In the genomic region with DNA sequence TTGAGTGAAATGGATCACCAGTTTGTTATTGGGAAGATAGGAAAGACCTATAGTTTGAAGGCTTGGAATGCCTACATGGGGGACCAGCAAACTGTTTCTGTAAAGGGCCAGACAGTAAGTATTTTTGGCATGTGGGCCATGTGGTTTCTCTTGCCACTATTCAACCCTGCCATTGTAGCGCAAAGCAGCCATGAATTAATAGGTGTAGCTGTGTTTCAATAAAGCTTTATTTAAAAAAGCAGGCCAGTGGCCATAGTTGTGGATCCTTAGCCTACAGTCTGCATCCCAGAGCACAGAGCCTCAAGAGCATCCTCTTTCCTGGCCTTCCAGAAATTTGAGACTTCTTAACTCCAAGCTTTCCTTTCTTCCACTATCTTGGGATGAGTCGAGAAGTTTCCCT, we compare ENCODE assay signal across 23 cellular contexts. TPM values are rescaled to one million over a fixed set of nuclear protein-coding genes. Genes with fewer than 3 reads are reported as not detected.
DNase-seq lines count a peak whose midpoint lies in the region; ATAC-seq, FAIRE-seq and TF ChIP-seq lines count a peak whose summit lies in the region.
"Had no signal": no experiment of that assay in that cellular context is flagged by ENCODE, and none has a peak within 500 bp of the region (broad histone marks: within the 10 kb centered on the region; RNA-seq: fewer than 3 reads in every experiment).

No MANE protein-coding gene starts in this region.

- no peak overlapping the region for H3K9ac ChIP-seq in K562 (ENCODE audit: insufficient read depth in 1 of 2, low read depth in 2 of 2, low read length in 2 of 2)
- no peak overlapping the region for H3K9ac ChIP-seq in HepG2 (ENCODE audit: insufficient read depth, low read depth, low read length)
- no peak overlapping the region for H3K9ac ChIP-seq in MM.1S (ENCODE audit: low read length)
- no peak overlapping the region for H3K9ac ChIP-seq in H9 (ENCODE audit: extremely low read depth, insufficient read length, low read length)
- H3K9ac ChIP-seq: BLaER1 treated with 17β-estradiol and CSF1 and Interleukin-3, amounts not matched to agents 10 nM and 100 nM had no signal

- DNase-seq in WTC11 (ENCODE audit: low spot score) (no peak), K562 (ENCODE audit: extremely low read depth in 1 of 4, low spot score in 3 of 4) (no peak), HepG2 (ENCODE audit: low spot score) (no peak), right lobe of liver (no peak), MM.1S (no peak), nephron progenitor cell (no peak), H9 (no peak)
- DNase-seq: AML-193; Caco-2; Calu3; CD4-positive, alpha-beta T cell; CD8-positive, alpha-beta T cell; DMS79 treated with DMSO at 0.1 percent for 48 hours; GF-D8 had no signal

- no peaks in the 10 kb centered on the region for H3K27me3 Mint-ChIP-seq in WTC11 (ENCODE audit: low read depth)
- peaks cover 11% of the 10 kb centered on the region for H3K27me3 Mint-ChIP-seq in nephron progenitor cell (ENCODE audit: low read depth, poor library complexity)
- H3K27me3 Mint-ChIP-seq in H9 (ENCODE audit: low read depth), result no peaks in the 10 kb centered on the region
- H3K27me3 Mint-ChIP-seq: B cell; CD4-positive, alpha-beta T cell had no signal

- no peak overlapping the region for H3K14ac ChIP-seq in H9 (ENCODE audit: insufficient read depth, low read length)

- CTCF ChIA-PET in WTC11 (lab: Charles Lee) (interaction anchor here (0.8 kb wide), 1 partner anchor 19 kb away, joined by 3 read pairs; no protein-coding TSS in a partner anchor), K562 (lab: Yijun Ruan, JAX; ENCODE audit: low intra/inter-chr PET ratio) (no interaction called here), HepG2 (lab: Yijun Ruan, JAX; ENCODE audit: low intra/inter-chr PET ratio, low total read pairs) (no interaction called here)

- H3K27me3 ChIP-seq in K562 (ENCODE audit: control insufficient read depth in 2 of 2, insufficient read depth in 2 of 2, low read length in 2 of 2), result peaks cover 4 to 20% of the 10 kb centered on the region in 2 experiments; a peak in 3 of 5 replicates
- H3K27me3 ChIP-seq in HepG2 (ENCODE audit: control insufficient read depth in 1 of 2, insufficient read depth in 2 of 2, low read length in 2 of 2), result no peaks in the 10 kb centered on the region
- H3K27me3 ChIP-seq in right lobe of liver, result no peaks in the 10 kb centered on the region
- H3K27me3 ChIP-seq in MM.1S (replicated peaks; ENCODE audit: insufficient read depth, low read length), result no peaks in the 10 kb centered on the region
- H3K27me3 ChIP-seq in H9 (ENCODE audit: insufficient read depth, low read length), result no peaks in the 10 kb centered on the region
- H3K27me3 ChIP-seq: BLaER1 treated with 17β-estradiol and CSF1 and Interleukin-3, amounts not matched to agents 10 nM and 100 nM had no signal

- H3K9me3 ChIP-seq in K562 (replicated peaks; ENCODE audit: control insufficient read depth, insufficient read depth, low read depth, low read length), result no peaks in the 10 kb centered on the region
- H3K9me3 ChIP-seq in HepG2 (ENCODE audit: low read length), result no peaks in the 10 kb centered on the region
- H3K9me3 ChIP-seq in right lobe of liver, result no peaks in the 10 kb centered on the region
- H3K9me3 ChIP-seq in MM.1S (replicated peaks; ENCODE audit: insufficient read depth, low read length), result no peaks in the 10 kb centered on the region
- no peaks in the 10 kb centered on the region for H3K9me3 ChIP-seq in H9 (ENCODE audit: control insufficient read depth, low read depth, low read length)
- H3K9me3 ChIP-seq: A549; BLaER1 treated with 17β-estradiol and CSF1 and Interleukin-3, amounts not matched to agents 10 nM and 100 nM; Caco-2 had no signal

- no peaks in the 10 kb centered on the region for H3K36me3 ChIP-seq in K562 (ENCODE audit: control insufficient read depth, insufficient read depth, low read length)
- peaks cover 13 to 16% of the 10 kb centered on the region in 2 experiments; a peak in 4 of 5 replicates for H3K36me3 ChIP-seq in HepG2 (replicated peaks in 1 of 2; ENCODE audit: control insufficient read depth in 1 of 2, insufficient read depth in 2 of 2, low read length in 2 of 2)
- H3K36me3 ChIP-seq in right lobe of liver, result no peaks in the 10 kb centered on the region
- H3K36me3 ChIP-seq in MM.1S (replicated peaks; ENCODE audit: insufficient read depth, low read length), result no peaks in the 10 kb centered on the region

- H3T11ph ChIP-seq in H9 (ENCODE audit: low read length), result no peak overlapping the region

- H3F3A ChIP-seq in MM.1S (ENCODE audit: insufficient read depth, low read length), result no peaks in the 10 kb centered on the region

- H3K4me3 ChIP-seq in K562, result no peak overlapping the region
- no peak overlapping the region for H3K4me3 ChIP-seq in HepG2 (replicated peaks in 1 of 3; ENCODE audit: insufficient read depth in 1 of 3, low read depth in 2 of 3, low read length in 3 of 3)
- no peak overlapping the region for H3K4me3 ChIP-seq in right lobe of liver
- H3K4me3 ChIP-seq in MM.1S (ENCODE audit: low read length), result no peak overlapping the region
- H3K4me3 ChIP-seq: A549; BLaER1 treated with 17β-estradiol and CSF1 and Interleukin-3, amounts not matched to agents 10 nM and 100 nM had no signal

- no peak overlapping the region for H4K8ac ChIP-seq in H9 (replicated peaks; ENCODE audit: insufficient read length, low read depth, low read length)

- POLR2A ChIA-PET in WTC11 (lab: Charles Lee), result interaction anchor here (0.8 kb wide), 1 partner anchor 9 kb away, joined by 3 read pairs; no protein-coding TSS in a partner anchor
- POLR2A ChIA-PET in K562 (lab: Yijun Ruan, JAX), result interaction anchor here (0.6 kb wide), 1 partner anchor 390 kb away, joined by 3 read pairs; no protein-coding TSS in a partner anchor
- POLR2A ChIA-PET in HepG2 (lab: Yijun Ruan, JAX), result no interaction called here

- no peak for TF ChIP-seq POLR2A in K562 (conservative IDR thresholded peaks at IDR 0.05)
- no peak for TF ChIP-seq POLR2A in HepG2 (IDR thresholded peaks at IDR 0.05; ENCODE audit: insufficient read depth in 1 of 2, low read depth in 2 of 2, low read length in 2 of 2)
- TF ChIP-seq POLR2A in right lobe of liver (IDR thresholded peaks at IDR 0.05), result no peak

- no peaks in the 10 kb centered on the region for H3K9me3 Mint-ChIP-seq in WTC11
- no peaks in the 10 kb centered on the region for H3K9me3 Mint-ChIP-seq in nephron progenitor cell
- no peaks in the 10 kb centered on the region for H3K9me3 Mint-ChIP-seq in H9
- H3K9me3 Mint-ChIP-seq: CD4-positive, alpha-beta T cell; CD8-positive, alpha-beta T cell had no signal

- H2BK120ac ChIP-seq in H9 (ENCODE audit: low read depth, low read length, poor library complexity, severe bottlenecking), result no peak overlapping the region

- H2BK15ac ChIP-seq in H9 (ENCODE audit: low read depth, low read length), result no peak overlapping the region

- H2AK5ac ChIP-seq in H9 (ENCODE audit: insufficient read length, low read length), result no peak overlapping the region

- no peak overlapping the region for H2BK12ac ChIP-seq in H9 (ENCODE audit: insufficient read length, low read depth, low read length)

- H3K18ac ChIP-seq in H9 (ENCODE audit: insufficient read length, low read depth, low read length), result no peak overlapping the region

- H4K20me1 ChIP-seq in K562 (replicated peaks; ENCODE audit: control insufficient read depth, insufficient read depth, low read length), result no peaks in the 10 kb centered on the region
- H4K20me1 ChIP-seq in HepG2 (ENCODE audit: insufficient read depth, low read length), result no peaks in the 10 kb centered on the region
- no peaks in the 10 kb centered on the region for H4K20me1 ChIP-seq in MM.1S (ENCODE audit: insufficient read depth, low read length)
- H4K20me1 ChIP-seq in H9 (ENCODE audit: control insufficient read depth, insufficient read depth, insufficient read length), result no peaks in the 10 kb centered on the region

- in situ Hi-C loops in K562 (cut with MboI), result no loop called here
- in situ Hi-C loops in HepG2 (cut with HindIII; ENCODE audit: extremely low pct_ligation_motif_present, low pct_unique_long_range_greater_than_20kb), result no loop called here

- no peak overlapping the region for H3K4ac ChIP-seq in H9 (ENCODE audit: low read depth, low read length)

- no peak overlapping the region for H2AFZ ChIP-seq in K562 (ENCODE audit: low read depth, low read length)
- no peak overlapping the region for H2AFZ ChIP-seq in HepG2 (ENCODE audit: low read length)
- H2AFZ ChIP-seq in MM.1S (ENCODE audit: low read length), result no peak overlapping the region
- no peak overlapping the region for H2AFZ ChIP-seq in H9 (ENCODE audit: low read length)

- H3K79me2 ChIP-seq in K562 (ENCODE audit: control insufficient read depth, insufficient read depth, low read length) (no peaks in the 10 kb centered on the region), HepG2 (ENCODE audit: insufficient read depth, low read length) (no peaks in the 10 kb centered on the region), MM.1S (ENCODE audit: low read length) (no peaks in the 10 kb centered on the region), H9 (ENCODE audit: insufficient read depth, low read length) (no peaks in the 10 kb centered on the region)

- H2BK20ac ChIP-seq in H9 (ENCODE audit: low read depth, low read length, poor library complexity, severe bottlenecking), result no peak overlapping the region

- BruUV-seq in K562 (replicated peaks; lab: Mats Ljungman, UMichigan), result no TSS peak
- BruUV-seq in HepG2 (replicated peaks; lab: Mats Ljungman, UMichigan), result no TSS peak

- no peak overlapping the region for H4K91ac ChIP-seq in H9 (ENCODE audit: insufficient read length, low read depth, low read length)

- WGBS in K562 (ENCODE audit: insufficient coverage, low coverage, missing lambda C conversion rate), result 4% methylated on average over 2 of the region's 2 CpGs
- WGBS in HepG2 (ENCODE audit: low lambda C conversion rate), result 98% methylated on average over 2 of the region's 2 CpGs
- 100% methylated on average over 2 of the region's 2 CpGs for WGBS in right lobe of liver (ENCODE audit: insufficient coverage, low coverage, low lambda C conversion rate, missing lambda C conversion rate)
- no CpG with 5 or more reads among the region's 2 CpGs for WGBS in H9 (ENCODE audit: extremely low coverage, insufficient read length, low lambda C conversion rate)

- H4K5ac ChIP-seq in H9 (ENCODE audit: insufficient read length, low read depth, low read length), result no peak overlapping the region

- FAIRE-seq in K562 (lab: Jason Lieb, UNC) (no peak), HepG2 (lab: Jason Lieb, UNC) (no peak)
- FAIRE-seq: A549, D721Med, G401.6, GM12892, GM18507 had no signal

- no peak overlapping the region for H3K56ac ChIP-seq in H9 (ENCODE audit: insufficient read length, low read depth, low read length)

- H3K27ac ChIP-seq in K562 (ENCODE audit: extremely low read depth, low read depth, low read length), result no peak overlapping the region
- H3K27ac ChIP-seq in HepG2 (ENCODE audit: extremely low read length, insufficient read depth, low read length), result no peak overlapping the region
- peak overlapping the region in 2 of 3 donors; percentile 35 to 41 for H3K27ac ChIP-seq in right lobe of liver
- H3K27ac ChIP-seq in MM.1S (ENCODE audit: low read length), result no peak overlapping the region
- H3K27ac ChIP-seq in H9 (ENCODE audit: insufficient read length, low read depth, low read length), result no peak overlapping the region
- H3K27ac ChIP-seq: 22Rv1; A549; BLaER1 treated with 17β-estradiol and CSF1 and Interleukin-3, amounts not matched to agents 10 nM and 100 nM; C4-2B had no signal

- TF ChIP-seq RAD21 in K562 (CRISPR knock-in tag; conservative IDR thresholded peaks at IDR 0.05 in 1 of 2, IDR thresholded peaks at IDR 0.05 in 1 of 2), result no peak
- no peak for TF ChIP-seq RAD21 in HepG2 (CRISPR knock-in tag; IDR thresholded peaks at IDR 0.05)

- H3K9me2 ChIP-seq in MM.1S (replicated peaks; ENCODE audit: insufficient read depth, low read length), result no peaks in the 10 kb centered on the region

- no peak for TF ChIP-seq EP300 in K562 (IDR thresholded peaks at IDR 0.05; ENCODE audit: low read length)
- no peak for TF ChIP-seq EP300 in HepG2 (IDR thresholded peaks at IDR 0.05; ENCODE audit: low read depth in 2 of 2, low read length in 2 of 2)
- TF ChIP-seq EP300 in HepG2 (CRISPR knock-in tag; IDR thresholded peaks at IDR 0.05; ENCODE audit: borderline replicate concordance), result no peak

- H3K4me3 Mint-ChIP-seq in WTC11 (no peak overlapping the region), nephron progenitor cell (no peak overlapping the region), H9 (no peak overlapping the region)
- H3K4me3 Mint-ChIP-seq: B cell; CD4-positive, alpha-beta T cell; CD8-positive, alpha-beta T cell had no signal

- H3K9me1 ChIP-seq in K562 (ENCODE audit: control insufficient read depth, insufficient read depth, low read length), result no peaks in the 10 kb centered on the region

- H3K4me2 ChIP-seq in K562 (ENCODE audit: insufficient read depth, low read length) (no peak overlapping the region), HepG2 (ENCODE audit: low read depth, low read length) (no peak overlapping the region), MM.1S (ENCODE audit: low read depth, low read length) (no peak overlapping the region), H9 (ENCODE audit: insufficient read depth, insufficient read length, low read length) (no peak overlapping the region)
- H3K4me2 ChIP-seq: A549; BLaER1 treated with 17β-estradiol and CSF1 and Interleukin-3, amounts not matched to agents 10 nM and 100 nM had no signal

- H3K79me1 ChIP-seq in H9 (ENCODE audit: insufficient read depth, low read depth, low read length, poor library complexity, severe bottlenecking), result no peaks in the 10 kb centered on the region

- TF ChIP-seq CTCF in WTC11 (IDR thresholded peaks at IDR 0.05) (no peak), K562 (IDR thresholded peaks at IDR 0.05 in 2 of 3, conservative IDR thresholded peaks at IDR 0.05 in 1 of 3; ENCODE audit: insufficient read depth in 2 of 3, low read depth in 1 of 3, low read length in 3 of 3) (no peak), HepG2 (CRISPR knock-in tag; IDR thresholded peaks at IDR 0.05) (no peak), right lobe of liver (IDR thresholded peaks at IDR 0.05) (no peak), MM.1S (IDR thresholded peaks at IDR 0.05; ENCODE audit: low read length) (no peak), nephron progenitor cell (IDR thresholded peaks at IDR 0.05) (no peak), H9 (conservative IDR thresholded peaks at IDR 0.05) (no peak)

- H3K27ac Mint-ChIP-seq in WTC11, result 0 out of 2 replicates have a peak overlapping the region, but pooled peaks have one; percentile 28
- no peak overlapping the region for H3K27ac Mint-ChIP-seq in nephron progenitor cell
- no peak overlapping the region for H3K27ac Mint-ChIP-seq in H9
- H3K27ac Mint-ChIP-seq: B cell; CD4-positive, alpha-beta T cell; CD8-positive, alpha-beta T cell had no signal

- H3K36me3 Mint-ChIP-seq in WTC11, result no peaks in the 10 kb centered on the region
- peaks cover 5% of the 10 kb centered on the region for H3K36me3 Mint-ChIP-seq in nephron progenitor cell (ENCODE audit: low read depth)
- no peaks in the 10 kb centered on the region for H3K36me3 Mint-ChIP-seq in H9 (ENCODE audit: insufficient read depth in 1 of 3, low read depth in 3 of 3)

- no peak overlapping the region for H2BK5ac ChIP-seq in H9 (ENCODE audit: insufficient read length, low read length)

- intact Hi-C loops in K562 (cut with micrococcal nuclease), result no loop called here
- intact Hi-C loops in HepG2 (cut with micrococcal nuclease; ENCODE audit: unreplicated experiment), result no loop called here
- intact Hi-C loops in right lobe of liver (cut with DNase I), result no loop called here

- 0 out of 2 replicates have a peak, but pooled peaks cover 3% of the 10 kb centered on the region for H3K4me1 Mint-ChIP-seq in WTC11
- peaks cover 18% of the 10 kb centered on the region for H3K4me1 Mint-ChIP-seq in nephron progenitor cell
- H3K4me1 Mint-ChIP-seq in H9, result peaks cover 3 to 4% of the 10 kb centered on the region in 2 experiments; a peak in 3 of 4 replicates

- H3K4me1 ChIP-seq in K562 (replicated peaks in 1 of 2; ENCODE audit: control insufficient read depth in 2 of 2, insufficient read depth in 2 of 2, low read length in 2 of 2) (no peaks in the 10 kb centered on the region), HepG2 (ENCODE audit: insufficient read depth, low read length) (peaks cover 18% of the 10 kb centered on the region), right lobe of liver (peaks cover 0 to 40% (median 16%) of the 10 kb centered on the region in 4 donors), MM.1S (ENCODE audit: low read length) (no peaks in the 10 kb centered on the region), H9 (ENCODE audit: insufficient read depth, low read length) (no peaks in the 10 kb centered on the region)
- H3K4me1 ChIP-seq: A549; BLaER1 treated with 17β-estradiol and CSF1 and Interleukin-3, amounts not matched to agents 10 nM and 100 nM; Caco-2 had no signal

- no peak overlapping the region for H3K23ac ChIP-seq in H9 (ENCODE audit: insufficient read length, low read depth, low read length)

- ATAC-seq in WTC11, result no peak
- no peak for ATAC-seq in K562
- ATAC-seq in HepG2, result no peak
- no peak for ATAC-seq in right lobe of liver
- ATAC-seq: A549; CD8-positive, alpha-beta T cell had no signal

- no peaks in the 10 kb centered on the region for H3K23me2 ChIP-seq in H9 (ENCODE audit: insufficient read length, low read depth, low read length, poor library complexity, severe bottlenecking)

RNA-seq across cellular contexts. Expression of gene ABAT, which starts 29.3 kb away (rescaled TPM):
- 4.4 to 6.6 TPM (median 5.4 TPM) in 3 replicates for total RNA-seq in WTC11 (2021)
- 1.5 and 2.6 TPM in 2 replicates for total RNA-seq in K562 (2011; cell fraction: chromatin; rRNA removed; ENCODE audit: low replicate concordance)
- 0.92 and 1.2 TPM in 2 replicates for total RNA-seq in K562 (2011; cell fraction: nucleolus; rRNA removed)
- 1.0 and 2.2 TPM in 2 replicates for total RNA-seq in K562 (2011; cell fraction: nucleoplasm; rRNA removed)
- total RNA-seq in K562 (2014; rRNA removed), result 0.05 TPM in 1 of 2 replicates, not detected in the other
- total RNA-seq in K562 (2014; rRNA removed; fragmentation: Illumina TruSeq; extraction: Trizol), result 0.06 and 0.11 TPM in 2 replicates
- 0.08 and 0.18 TPM in 2 replicates for total RNA-seq in K562 (2015; rRNA removed; fragmentation: Illumina TruSeq; extraction: Trizol)
- 0.31 and 0.49 TPM in 2 replicates for total RNA-seq in K562 (2021)
- polyA plus RNA-seq in K562 (2011; rRNA removed), result 0.18 and 0.45 TPM in 2 replicates
- polyA plus RNA-seq in K562 (2011; cell fraction: cytosol; rRNA removed), result 0.21 and 0.27 TPM in 2 replicates
- polyA plus RNA-seq in K562 (2011; cell fraction: nucleus; rRNA removed), result 0.36 and 0.88 TPM in 2 replicates
- 0.13 and 0.47 TPM in 2 replicates for polyA plus RNA-seq in K562 (2012)
- polyA plus RNA-seq in K562 (2014; fragmentation: Illumina TruSeq; extraction: Trizol), result 0.10 TPM in 1 of 2 replicates, not detected in the other
- polyA plus RNA-seq in K562 (2014; fragmentation: Nextera tagmentation; extraction: Ambion mirVana), result under 1 TPM; 0.01 to 0.04 TPM
- 0.07 and 0.20 TPM in 2 replicates for polyA plus RNA-seq in K562 (2014; rRNA removed)
- polyA minus RNA-seq in K562 (2011; rRNA and poly(A)+ RNA removed), result 0.72 TPM in 1 of 2 replicates, not detected in the other
- not detected in 2 replicates for polyA minus RNA-seq in K562 (2011; cell fraction: cytosol; rRNA and poly(A)+ RNA removed)
- polyA minus RNA-seq in K562 (2011; cell fraction: nucleus; rRNA and poly(A)+ RNA removed), result 0.13 and 0.67 TPM in 2 replicates
- total RNA-seq in HepG2 (2016; rRNA removed; fragmentation: Illumina TruSeq; extraction: Trizol), result 97.3 and 123 TPM in 2 replicates
- total RNA-seq in HepG2 (2016; cell fraction: cytosol; rRNA removed; fragmentation: Illumina TruSeq; extraction: Trizol; ENCODE audit: low read depth), result 9.7 and 10.7 TPM in 2 replicates
- total RNA-seq in HepG2 (2016; cell fraction: insoluble cytoplasmic fraction; rRNA removed; fragmentation: Illumina TruSeq; extraction: Trizol), result 100 and 112 TPM in 2 replicates
- total RNA-seq in HepG2 (2016; cell fraction: membrane; rRNA removed; fragmentation: Illumina TruSeq; extraction: Trizol), result 29.4 and 30.9 TPM in 2 replicates
- 61.8 and 69.4 TPM in 2 replicates for total RNA-seq in HepG2 (2016; cell fraction: nucleus; rRNA removed; fragmentation: Illumina TruSeq; extraction: Trizol)
- 47.6 and 55.0 TPM in 2 replicates for polyA plus RNA-seq in HepG2 (2011; rRNA removed)
- polyA plus RNA-seq in HepG2 (2011; cell fraction: cytosol; rRNA removed), result 25.4 and 34.3 TPM in 2 replicates
- polyA plus RNA-seq in HepG2 (2011; cell fraction: nucleus; rRNA removed), result 65.2 and 68.0 TPM in 2 replicates
- polyA plus RNA-seq in HepG2 (2012), result 21.6 and 22.2 TPM in 2 replicates
- 5.7 and 5.8 TPM in 2 replicates for polyA plus RNA-seq in HepG2 (2016; cell fraction: cytosol; fragmentation: Illumina TruSeq; extraction: Trizol; ENCODE audit: low read depth)
- polyA plus RNA-seq in HepG2 (2016; cell fraction: insoluble cytoplasmic fraction; fragmentation: Illumina TruSeq; extraction: Trizol; ENCODE audit: low read depth), result 116 and 128 TPM in 2 replicates
- polyA plus RNA-seq in HepG2 (2016; cell fraction: membrane; fragmentation: Illumina TruSeq; extraction: Trizol; ENCODE audit: low read depth), result 15.2 TPM in 2 replicates
- polyA plus RNA-seq in HepG2 (2016; cell fraction: nucleus; fragmentation: Illumina TruSeq; extraction: Trizol; ENCODE audit: insufficient read depth, low read depth), result 101 and 108 TPM in 2 replicates
- 0.44 and 41.3 TPM in 2 replicates for polyA minus RNA-seq in HepG2 (2011; rRNA and poly(A)+ RNA removed; ENCODE audit: low replicate concordance)
- 24.2 and 32.3 TPM in 2 replicates for polyA minus RNA-seq in HepG2 (2011; cell fraction: cytosol; rRNA and poly(A)+ RNA removed)
- polyA minus RNA-seq in HepG2 (2011; cell fraction: nucleus; rRNA and poly(A)+ RNA removed), result 32.1 and 39.7 TPM in 2 replicates
- total RNA-seq in right lobe of liver, result 100 to 1,000 TPM; 160 to 378 (median 305) TPM
- total RNA-seq in H9 (2021), result 6.2 and 7.3 TPM in 2 replicates

Comparison
In these comparisons a context has a peak if more than half of its experiments do, and no peak if none do; other contexts are left out.
1. H3K27ac ChIP-seq: peak in right lobe of liver (2 of 3); none in K562 (single experiment), HepG2 (single experiment), MM.1S (single experiment) and H9 (single experiment).